ENCODE assay signal across 1 cellular context in genomic region chr2:23565814-23566213, GRCh38.
TF ChIP-seq lines count a peak whose summit lies in the region.

No MANE protein-coding gene starts in this region.

TF ChIP-seq in GM23338, 12 proteins besides CTCF, POLR2A, EP300 and RAD21 (continued from another document):
- TF ChIP-seq ZNF462 (CRISPR knock-in tag; IDR thresholded peaks at IDR 0.05) = no peak
- no peak for TF ChIP-seq EZH2 (IDR thresholded peaks at IDR 0.05; ENCODE audit: low read depth, unreplicated experiment)
- no peak for TF ChIP-seq STAT1 (IDR thresholded peaks at IDR 0.05; ENCODE audit: unreplicated experiment)
- no peak for TF ChIP-seq NANOG (IDR thresholded peaks at IDR 0.05; ENCODE audit: borderline replicate concordance)
- no peak for TF ChIP-seq ZNF331 (CRISPR knock-in tag; IDR thresholded peaks at IDR 0.05; ENCODE audit: low read depth)
- no peak for TF ChIP-seq ETS1 (IDR thresholded peaks at IDR 0.05)
- TF ChIP-seq POLR2AphosphoS5 (IDR thresholded peaks at IDR 0.05; ENCODE audit: low read depth) = no peak
